In genomic region chr5:9553561-9553960, GRCh38 we compare ENCODE assay signal across 24 cellular contexts. TPM values are rescaled to one million over a fixed set of nuclear protein-coding genes. Genes with fewer than 3 reads are reported as not detected.
"Had no signal": no experiment of that assay in that cellular context is flagged by ENCODE, and none has a peak within 500 bp of the region (broad histone marks: within the 10 kb centered on the region; RNA-seq: fewer than 3 reads in every experiment).

No MANE protein-coding gene starts in this region.

- H3K4me1 ChIP-seq: adrenal gland had no signal

- DNase-seq: activated CD4-positive, alpha-beta memory T cell treated with anti-CD3 and anti-CD28 coated beads, Interleukin-2, amount 10 ng/mL, durations not matched to agents 7 days and 5 days; activated CD4-positive, alpha-beta T cell treated with anti-CD3 and anti-CD28 coated beads, Interleukin-2, amount 50 U/mL, for 1 hour; activated CD4-positive, CD25-positive, alpha-beta regulatory T cell; activated gamma-delta T cell; activated naive CD4-positive, alpha-beta T cell treated with anti-CD3 and anti-CD28 coated beads for 36 hours; activated naive CD8-positive, alpha-beta T cell treated with anti-CD3 and anti-CD28 coated beads, Interleukin-2, amount 10 ng/mL, durations not matched to agents 7 days and 5 days; activated T-cell treated with anti-CD3 and anti-CD28 coated beads for 4 hours; activated T-cell treated with anti-CD3 and anti-CD28 coated beads, Interleukin-2, amount 50 U/mL, for 48 hours; adrenal gland; anterior cingulate cortex; Karpas-422; NCI-H1105 treated with DMSO at 0.1 percent for 48 hours; NCI-H1436 treated with DMSO at 0.1 percent for 48 hours; NCI-H187; NCI-H2081; NCI-H446; NCI-H524; SHP77 treated with DMSO at 0.1 percent for 48 hours; T-helper 17 cell; T1000 had no signal

- H3K27ac ChIP-seq: adrenal gland, VCaP had no signal

- H3K27me3 ChIP-seq: adrenal gland had no signal

- H3K36me3 Mint-ChIP-seq: activated naive CD8-positive, alpha-beta T cell treated with anti-CD3 and anti-CD28 coated beads, Interleukin-2, amount 10 ng/mL, durations not matched to agents 7 days and 5 days had no signal

- H3K9me3 Mint-ChIP-seq: activated CD4-positive, alpha-beta memory T cell treated with anti-CD3 and anti-CD28 coated beads, Interleukin-2, amount 10 ng/mL, durations not matched to agents 7 days and 5 days; activated naive CD4-positive, alpha-beta T cell treated with anti-CD3 and anti-CD28 coated beads for 36 hours; activated naive CD8-positive, alpha-beta T cell treated with anti-CD3 and anti-CD28 coated beads, Interleukin-2, amount 10 ng/mL, durations not matched to agents 7 days and 5 days had no signal

- H3K4me1 Mint-ChIP-seq: activated CD4-positive, alpha-beta memory T cell treated with anti-CD3 and anti-CD28 coated beads, Interleukin-2, amount 10 ng/mL, durations not matched to agents 7 days and 5 days; activated naive CD8-positive, alpha-beta T cell treated with anti-CD3 and anti-CD28 coated beads, Interleukin-2, amount 10 ng/mL, durations not matched to agents 7 days and 5 days; activated T-helper 17 cell treated with anti-CD3 and anti-CD28 coated beads, Interleukin-2, amount 50 U/mL, for 72 hours; T-helper 17 cell had no signal

- FAIRE-seq: K562 had no signal

- H3K27me3 Mint-ChIP-seq: activated CD4-positive, alpha-beta memory T cell treated with anti-CD3 and anti-CD28 coated beads, Interleukin-2, amount 10 ng/mL, durations not matched to agents 7 days and 5 days; activated naive CD8-positive, alpha-beta T cell treated with anti-CD3 and anti-CD28 coated beads, Interleukin-2, amount 10 ng/mL, durations not matched to agents 7 days and 5 days; activated T-helper 17 cell treated with anti-CD3 and anti-CD28 coated beads, Interleukin-2, amount 50 U/mL, for 72 hours; T-helper 17 cell had no signal

- H3K9me3 ChIP-seq: adrenal gland had no signal

- H3K36me3 ChIP-seq: adrenal gland had no signal

- H3K27ac Mint-ChIP-seq: activated CD4-positive, alpha-beta memory T cell treated with anti-CD3 and anti-CD28 coated beads, Interleukin-2, amount 10 ng/mL, durations not matched to agents 7 days and 5 days; activated naive CD4-positive, alpha-beta T cell treated with anti-CD3 and anti-CD28 coated beads for 36 hours; activated naive CD8-positive, alpha-beta T cell treated with anti-CD3 and anti-CD28 coated beads, Interleukin-2, amount 10 ng/mL, durations not matched to agents 7 days and 5 days; activated T-helper 17 cell treated with anti-CD3 and anti-CD28 coated beads, Interleukin-2, amount 50 U/mL, for 72 hours; T-helper 17 cell had no signal

- ATAC-seq: activated T-helper 17 cell treated with anti-CD3 and anti-CD28 coated beads, Interleukin-2, amount 50 U/mL, for 72 hours; K562; T-helper 17 cell had no signal

- H3K4me3 Mint-ChIP-seq: activated CD4-positive, alpha-beta memory T cell treated with anti-CD3 and anti-CD28 coated beads, Interleukin-2, amount 10 ng/mL, durations not matched to agents 7 days and 5 days; activated naive CD4-positive, alpha-beta T cell treated with anti-CD3 and anti-CD28 coated beads for 36 hours; activated naive CD8-positive, alpha-beta T cell treated with anti-CD3 and anti-CD28 coated beads, Interleukin-2, amount 10 ng/mL, durations not matched to agents 7 days and 5 days; activated T-helper 17 cell treated with anti-CD3 and anti-CD28 coated beads, Interleukin-2, amount 50 U/mL, for 72 hours; T-helper 17 cell had no signal

- H3K4me3 ChIP-seq: adrenal gland, K562 had no signal

RNA-seq across cellular contexts. Expression of gene SEMA5A, which starts 7.7 kb away (rescaled TPM):
- total RNA-seq: activated CD8-positive, alpha-beta memory T cell treated with anti-CD3 and anti-CD28 coated beads for 36 hours; activated naive CD4-positive, alpha-beta T cell treated with anti-CD3 and anti-CD28 coated beads for 36 hours; activated T-helper 17 cell treated with anti-CD3 and anti-CD28 coated beads, Interleukin-2, amount 50 U/mL, for 72 hours had no signal
- polyA plus RNA-seq: K562 had no signal
